8 cellular contexts compared by ENCODE assay signal in the genomic region with DNA sequence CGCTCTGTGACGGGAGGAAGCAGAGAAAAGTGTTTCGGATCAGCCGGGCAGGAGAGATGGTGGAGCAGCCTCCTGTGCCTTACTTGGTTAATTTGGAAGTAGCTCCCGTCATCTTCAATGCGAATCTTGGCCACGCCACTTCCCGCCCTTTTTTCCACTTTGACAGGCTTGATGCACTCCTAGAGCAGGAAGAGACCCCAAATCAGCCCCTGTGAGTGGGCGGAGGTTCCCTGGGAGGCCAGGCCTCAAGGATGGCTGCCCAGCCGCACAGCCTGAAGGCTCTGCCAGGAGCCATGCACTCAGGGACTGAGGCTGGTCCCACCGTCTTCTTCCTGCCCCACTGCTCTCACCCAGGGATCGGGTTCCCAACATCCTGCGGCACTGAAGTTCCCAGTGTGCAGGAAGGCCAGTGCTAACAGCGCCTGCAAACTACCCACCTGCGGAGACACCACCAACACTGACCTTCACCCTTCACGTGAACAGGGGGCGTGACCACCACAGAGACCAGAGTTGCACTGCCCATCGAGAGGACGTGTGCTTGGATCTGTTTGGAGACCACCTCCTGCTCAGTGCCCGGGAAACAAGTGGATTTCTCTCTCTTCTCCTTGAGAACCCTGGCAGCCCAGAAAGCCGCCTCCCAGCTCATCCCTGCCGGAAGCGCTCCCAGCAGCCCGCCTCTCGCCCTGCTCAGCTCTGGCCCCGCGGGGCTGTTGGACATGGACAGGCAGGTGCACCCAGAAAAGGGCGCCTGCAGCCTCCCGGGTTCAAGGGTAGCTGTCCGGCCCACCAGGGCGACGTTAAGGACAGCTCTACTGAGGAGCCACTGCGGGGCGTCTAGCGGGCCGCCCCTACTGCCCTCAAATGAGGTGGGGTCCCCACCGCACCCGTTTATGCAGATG. TPM values are rescaled to one million over a fixed set of nuclear protein-coding genes. Genes with fewer than 3 reads are reported as not detected.
A peak's percentile ranks its signal among the peaks of the same experiment; 100 is the strongest.
DNase-seq lines count a peak whose midpoint lies in the region; ATAC-seq and TF ChIP-seq lines count a peak whose summit lies in the region.

No MANE protein-coding gene starts in this region.

- peak overlapping the region; percentile 82 for H3K9ac ChIP-seq in Loucy (ENCODE audit: low read depth, low read length, poor library complexity, severe bottlenecking)

- CTCF ChIA-PET in AG04450 (lab: Charles Lee): interaction anchor here (0.7 to 0.8 kb wide), 2 partner anchors 27 to 45 kb away, joined by 3 to 6 read pairs; no protein-coding TSS in a partner anchor

- DNase-seq in AG04450 (ENCODE audit: low read depth, low spot score): no peak
- DNase-seq in coronary artery (ENCODE audit: low spot score): no peak
- DNase-seq in C1 segment of cervical spinal cord (lab: John Stamatoyannopoulos, UW): no peak

- H3K9me2 ChIP-seq in Loucy (replicated peaks; ENCODE audit: low read depth, low read length): no peaks in the 10 kb centered on the region

- TF ChIP-seq CTCF in AG04450 (IDR thresholded peaks at IDR 0.05; ENCODE audit: low read depth, low read length): no peak
- no peak for TF ChIP-seq CTCF in Loucy (conservative IDR thresholded peaks at IDR 0.05; ENCODE audit: low read length)
- no peak for TF ChIP-seq CTCF in coronary artery (IDR thresholded peaks at IDR 0.05)

- H3K27me3 ChIP-seq in AG04450 (ENCODE audit: control insufficient read depth, insufficient read depth, low read length): no peaks in the 10 kb centered on the region
- H3K27me3 ChIP-seq in Loucy (ENCODE audit: insufficient read depth, low read length, poor library complexity, severe bottlenecking): no peaks in the 10 kb centered on the region
- no peaks in the 10 kb centered on the region for H3K27me3 ChIP-seq in muscle layer of duodenum (ENCODE audit: low read depth, low read length)

- ATAC-seq in HG02763 (IDR thresholded peaks at IDR 0.05; ENCODE audit: unreplicated experiment): no peak
- no peak for ATAC-seq in GM19395 (IDR thresholded peaks at IDR 0.05; ENCODE audit: unreplicated experiment)
- ATAC-seq in GM21737 (IDR thresholded peaks at IDR 0.05; ENCODE audit: unreplicated experiment): no peak

- no peaks in the 10 kb centered on the region for H3F3A ChIP-seq in Loucy (ENCODE audit: low read depth)

- peak overlapping the region; percentile 73 for H3K4me2 ChIP-seq in Loucy (ENCODE audit: low read depth, low read length, poor library complexity, severe bottlenecking)

- POLR2A ChIA-PET in AG04450 (lab: Yijun Ruan, JAX): no interaction called here

- H3K27ac ChIP-seq in AG04450 (ENCODE audit: low read depth, low read length) (no peak overlapping the region), coronary artery (peak overlapping the region in 1 of 2 donors; percentile 54), muscle layer of duodenum (ENCODE audit: low read length) (no peak overlapping the region)

- no peaks in the 10 kb centered on the region for H4K20me1 ChIP-seq in Loucy (ENCODE audit: insufficient read depth, low read length, poor library complexity, severe bottlenecking)

- no peaks in the 10 kb centered on the region for H3K36me3 ChIP-seq in Loucy (ENCODE audit: insufficient read depth, low read length)
- H3K36me3 ChIP-seq in muscle layer of duodenum (ENCODE audit: control insufficient read depth in 1 of 2, insufficient read depth in 2 of 2, low read length in 2 of 2): peaks cover 14 to 33% of the 10 kb centered on the region in 2 donors

- peak overlapping the region; percentile 78 for H3K4me3 ChIP-seq in AG04450 (ENCODE audit: low read depth, low read length)
- H3K4me3 ChIP-seq in Loucy (ENCODE audit: low read length, poor library complexity, severe bottlenecking): peak overlapping the region; percentile 82
- H3K4me3 ChIP-seq in coronary artery: peak overlapping the region; percentile 80
- H3K4me3 ChIP-seq in muscle layer of duodenum (ENCODE audit: low read depth in 1 of 2, low read length in 2 of 2): peak overlapping the region; percentile 61 to 97

- no peaks in the 10 kb centered on the region; the same call in 1 of the 2 replicates for H3K9me3 ChIP-seq in AG04450 (ENCODE audit: control insufficient read depth, insufficient read depth, low read length)
- no peaks in the 10 kb centered on the region for H3K9me3 ChIP-seq in Loucy (ENCODE audit: insufficient read depth, low read depth, low read length)
- no peaks in the 10 kb centered on the region for H3K9me3 ChIP-seq in muscle layer of duodenum (ENCODE audit: control insufficient read depth in 1 of 2, low read length in 2 of 2)

- H3K4me1 ChIP-seq in Loucy (ENCODE audit: insufficient read depth, low read length, poor library complexity, severe bottlenecking): no peaks in the 10 kb centered on the region
- H3K4me1 ChIP-seq in muscle layer of duodenum (ENCODE audit: control insufficient read depth in 1 of 2, insufficient read depth in 2 of 2, low read length in 2 of 2): peaks cover 0 to 20% of the 10 kb centered on the region in 2 donors

- peak overlapping the region; percentile 83; the same call in 1 of the 2 replicates for H2AFZ ChIP-seq in Loucy (ENCODE audit: low read length)

- H3K79me2 ChIP-seq in Loucy (ENCODE audit: insufficient read depth, low read length): peaks cover 7% of the 10 kb centered on the region; the same call in 1 of the 2 replicates

RNA-seq across cellular contexts. Expression of a gene that starts 1.0 kb away (rescaled TPM):
- polyA plus RNA-seq in AG04450 (2011; rRNA removed): 14.4 and 17.6 TPM in 2 replicates
- 21.5 and 22.8 TPM in 2 replicates for polyA minus RNA-seq in AG04450 (2011; rRNA and poly(A)+ RNA removed)

RNA-seq across cellular contexts. Expression of a gene that starts 12.9 kb away (rescaled TPM):
- polyA plus RNA-seq in AG04450 (2011; rRNA removed): 4.2 and 5.5 TPM in 2 replicates
- 1.2 and 3.5 TPM in 2 replicates for polyA minus RNA-seq in AG04450 (2011; rRNA and poly(A)+ RNA removed)

RNA-seq across cellular contexts. Expression of a gene that starts 13.6 kb away (rescaled TPM):
- 1.1 and 1.5 TPM in 2 replicates for polyA plus RNA-seq in AG04450 (2011; rRNA removed)
- polyA minus RNA-seq in AG04450 (2011; rRNA and poly(A)+ RNA removed): 0.78 and 1.8 TPM in 2 replicates

RNA-seq across cellular contexts. Expression of a gene that starts 18.9 kb away (rescaled TPM):
- polyA plus RNA-seq in AG04450 (2011; rRNA removed): 5.3 and 6.7 TPM in 2 replicates
- polyA minus RNA-seq in AG04450 (2011; rRNA and poly(A)+ RNA removed): 1.1 and 1.8 TPM in 2 replicates

RNA-seq across cellular contexts. Expression of a gene that starts 20.7 kb away (rescaled TPM):
- 0.11 and 0.17 TPM in 2 replicates for polyA plus RNA-seq in AG04450 (2011; rRNA removed)
- polyA minus RNA-seq in AG04450 (2011; rRNA and poly(A)+ RNA removed): not detected in 2 replicates
